Comparison of ENCODE assay signal across 8 cellular contexts in the genomic region with DNA sequence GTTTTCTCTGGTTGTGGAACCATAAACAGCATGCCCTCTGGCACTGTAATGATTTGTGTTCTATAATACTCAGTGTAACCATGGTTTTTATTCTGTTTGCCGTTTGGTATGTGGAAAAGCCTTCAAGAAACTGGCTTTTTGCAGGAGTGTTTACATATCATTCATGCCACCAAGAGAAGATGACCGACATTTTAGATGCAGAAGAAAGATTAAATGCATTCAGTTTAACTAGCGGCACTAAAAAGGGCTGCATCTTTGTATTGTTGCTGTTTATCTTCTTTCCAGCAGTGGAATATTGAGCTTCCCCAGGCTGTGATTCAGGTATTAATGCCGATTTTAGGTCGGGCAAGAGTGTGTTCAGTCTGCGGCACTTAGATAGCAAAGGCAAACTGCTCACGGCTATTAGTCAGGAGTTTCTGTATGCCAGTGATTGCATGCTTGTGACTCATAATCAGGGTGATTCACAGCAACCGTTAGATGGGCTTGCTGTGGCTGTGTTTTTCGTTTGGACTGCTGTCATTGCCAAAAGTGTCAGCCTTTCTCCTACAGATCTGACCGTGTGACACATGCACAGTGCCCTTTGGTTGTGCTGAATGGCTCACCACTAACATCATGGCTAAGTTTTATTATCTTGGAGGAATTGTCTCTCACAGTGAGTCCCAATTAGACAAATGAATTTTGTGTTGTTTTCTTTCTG.
A peak's percentile ranks its signal among the peaks of the same experiment; 100 is the strongest.
DNase-seq lines count a peak whose midpoint lies in the region; ATAC-seq lines count a peak whose summit lies in the region.

No MANE protein-coding gene starts in this region.

- H3K27me3 ChIP-seq in skeletal muscle satellite cell (ENCODE audit: control insufficient read depth, insufficient read depth, low read length), result no peaks in the 10 kb centered on the region
- H3K27me3 ChIP-seq in H7 (ENCODE audit: control insufficient read depth, insufficient read depth, low read length), result no peaks in the 10 kb centered on the region

- ATAC-seq in GM21619 (IDR thresholded peaks at IDR 0.05; ENCODE audit: unreplicated experiment) (no peak), HG02870 (IDR thresholded peaks at IDR 0.05; ENCODE audit: unreplicated experiment) (no peak)

- H3K4me3 ChIP-seq in skeletal muscle satellite cell (ENCODE audit: low read length) (peak overlapping the region; percentile 61), H7 (ENCODE audit: insufficient read depth, low read depth, low read length) (no peak overlapping the region)

- peak overlapping the region; percentile 22 for H3K4me3 Mint-ChIP-seq in activated T-helper 2 cell treated with anti-CD3 and anti-CD28 coated beads, Interferon-gamma antibody, Interleukin-2, Interleukin-4, amounts not matched to agents 10 μg/mL and 5 μg/mL and 100 μg/mL, durations not matched to agents 14 hours and 24 hours and 36 hours (ENCODE audit: low read depth)

- H3K27me3 Mint-ChIP-seq in activated T-helper 2 cell treated with anti-CD3 and anti-CD28 coated beads, Interferon-gamma antibody, Interleukin-2, Interleukin-4, amounts not matched to agents 10 μg/mL and 5 μg/mL and 100 μg/mL, durations not matched to agents 14 hours and 24 hours and 36 hours (ENCODE audit: low read depth), result no peaks in the 10 kb centered on the region

- H3K4me1 Mint-ChIP-seq in activated T-helper 2 cell treated with anti-CD3 and anti-CD28 coated beads, Interferon-gamma antibody, Interleukin-2, Interleukin-4, amounts not matched to agents 10 μg/mL and 5 μg/mL and 100 μg/mL, durations not matched to agents 14 hours and 24 hours and 36 hours (ENCODE audit: low read depth), result peaks cover 32% of the 10 kb centered on the region

- H3K9me3 Mint-ChIP-seq in activated T-helper 2 cell treated with anti-CD3 and anti-CD28 coated beads, Interferon-gamma antibody, Interleukin-2, Interleukin-4, amounts not matched to agents 10 μg/mL and 5 μg/mL and 100 μg/mL, durations not matched to agents 14 hours and 24 hours and 36 hours, result peaks cover 18% of the 10 kb centered on the region

- peaks cover 14% of the 10 kb centered on the region for H3K36me3 Mint-ChIP-seq in activated T-helper 2 cell treated with anti-CD3 and anti-CD28 coated beads, Interferon-gamma antibody, Interleukin-2, Interleukin-4, amounts not matched to agents 10 μg/mL and 5 μg/mL and 100 μg/mL, durations not matched to agents 14 hours and 24 hours and 36 hours (ENCODE audit: low read depth)

- H3K36me3 ChIP-seq in skeletal muscle satellite cell (ENCODE audit: insufficient read depth, low read length) (no peaks in the 10 kb centered on the region), H7 (replicated peaks; ENCODE audit: control insufficient read depth, insufficient read depth, low read length) (no peaks in the 10 kb centered on the region)

- intact Hi-C loops in activated T-helper 2 cell treated with anti-CD3 and anti-CD28 coated beads, Interferon-gamma antibody, Interleukin-2, Interleukin-4, amounts not matched to agents 10 μg/mL and 5 μg/mL and 100 μg/mL, durations not matched to agents 14 hours and 24 hours and 36 hours (cut with micrococcal nuclease), result loop anchor here (1.0 to 5.0 kb wide), 5 partner anchors 22 to 658 kb away; partner anchors contain the start of gene NRP2
- intact Hi-C loops in head of caudate nucleus (cut with DNase I), result no loop called here

- H3K9me3 ChIP-seq in skeletal muscle satellite cell (replicated peaks; ENCODE audit: low read length), result no peaks in the 10 kb centered on the region

- H3K9ac ChIP-seq in skeletal muscle satellite cell (ENCODE audit: low read depth, low read length), result peak overlapping the region; percentile 6

- peaks cover 15% of the 10 kb centered on the region for H3K4me1 ChIP-seq in skeletal muscle satellite cell (ENCODE audit: control insufficient read depth, insufficient read depth, low read length)

- H3K4me2 ChIP-seq in skeletal muscle satellite cell (ENCODE audit: low read length), result peak overlapping the region; percentile 82

- H3K27ac Mint-ChIP-seq in activated T-helper 2 cell treated with anti-CD3 and anti-CD28 coated beads, Interferon-gamma antibody, Interleukin-2, Interleukin-4, amounts not matched to agents 10 μg/mL and 5 μg/mL and 100 μg/mL, durations not matched to agents 14 hours and 24 hours and 36 hours, result peak overlapping the region; percentile 43

- peak; percentile 15 for DNase-seq in 8988T
- DNase-seq in HS-5 (ENCODE audit: low read depth), result peak; percentile 94
- peak; percentile 35 for DNase-seq in activated T-helper 2 cell treated with anti-CD3 and anti-CD28 coated beads, Interferon-gamma antibody, Interleukin-2, Interleukin-4, amounts not matched to agents 10 μg/mL and 5 μg/mL and 100 μg/mL, durations not matched to agents 14 hours and 24 hours and 36 hours (ENCODE audit: low spot score)
- DNase-seq in head of caudate nucleus, result peak in 35 of 42 donors; percentile 9 to 87 (median 42)
- no peak for DNase-seq in H7
